ENCODE assay signal across 21 cellular contexts in the genomic region with DNA sequence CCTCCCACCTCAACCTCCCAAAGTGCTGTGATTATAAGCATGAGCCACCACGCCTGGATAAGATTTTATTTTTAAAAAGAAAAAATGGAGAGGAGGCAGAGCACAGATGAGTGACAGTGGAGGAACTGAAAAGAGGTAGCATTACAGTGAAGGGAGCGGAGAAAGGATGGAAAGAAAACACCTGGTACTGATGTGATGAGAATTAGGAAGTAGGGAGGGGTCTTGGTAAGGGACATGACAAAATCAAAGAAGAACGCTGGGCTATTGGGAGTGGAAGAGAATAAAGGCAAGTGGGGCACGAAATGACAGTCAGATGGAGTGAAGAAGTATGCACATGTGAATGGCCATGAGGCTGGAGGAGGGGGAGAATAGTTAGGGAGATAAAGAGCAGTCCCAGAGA. TPM values are rescaled to one million over a fixed set of nuclear protein-coding genes. Genes with fewer than 3 reads are reported as not detected.
"Had no signal": no experiment of that assay in that cellular context is flagged by ENCODE, and none has a peak within 500 bp of the region (broad histone marks: within the 10 kb centered on the region; RNA-seq: fewer than 3 reads in every experiment).

No MANE protein-coding gene starts in this region.

- H3K4me1 ChIP-seq: esophagus squamous epithelium, prostate gland, stomach had no signal

- H3K9me3 ChIP-seq: esophagus squamous epithelium, heart right ventricle, prostate gland, right atrium auricular region, stomach had no signal

- H3K27me3 ChIP-seq: right atrium auricular region had no signal

- DNase-seq: activated CD4-positive, alpha-beta T cell treated with anti-CD3 and anti-CD28 coated beads for 1 hour; activated effector memory CD4-positive, alpha-beta T cell treated with anti-CD3 and anti-CD28 coated beads, Interleukin-2, amount 50 U/mL, for 16 hours; activated T-cell treated with anti-CD3 and anti-CD28 coated beads, Interleukin-2, amount 50 U/mL, for 72 hours; amniotic stem cell; effector memory CD8-positive, alpha-beta T cell; esophagus squamous epithelium; heart right ventricle; kidney glomerular epithelial cell; mesenchymal stem cell; naive thymus-derived CD8-positive, alpha-beta T cell; stimulated activated CD4-positive, alpha-beta T cell treated with anti-CD3 and anti-CD28 coated beads, Interleukin-12 subunit alpha, Interleukin-12 subunit beta, amount 100 ng/mL, for 4 hours; stimulated activated CD4-positive, alpha-beta T cell treated with anti-CD3 and anti-CD28 coated beads, Interleukin-1b, Interleukin-23, amount 100 ng/mL, for 48 hours; stomach; T1000 had no signal

- H3K4me3 ChIP-seq: esophagus squamous epithelium, heart right ventricle, prostate gland, right atrium auricular region, stomach had no signal

- H3K27ac ChIP-seq: esophagus squamous epithelium, heart right ventricle, prostate gland, right atrium auricular region, stomach, VCaP had no signal

- ATAC-seq: activated naive CD4-positive, alpha-beta T cell treated with anti-CD3 and anti-CD28 coated beads, Interleukin-2, amount 50 U/mL, for 72 hours; activated T-cell treated with anti-CD3 and anti-CD28 coated beads, Interleukin-2, amount 50 U/mL, for 72 hours; effector memory CD8-positive, alpha-beta T cell; heart right ventricle; naive thymus-derived CD8-positive, alpha-beta T cell had no signal

- H3K36me3 ChIP-seq: esophagus squamous epithelium, heart right ventricle, prostate gland, right atrium auricular region, stomach had no signal

RNA-seq across cellular contexts. Expression of gene FCRLA, which starts 2.3 kb away (rescaled TPM):
- total RNA-seq: activated CD8-positive, alpha-beta memory T cell treated with anti-CD3 and anti-CD28 coated beads for 36 hours; activated naive CD4-positive, alpha-beta T cell treated with anti-CD3 and anti-CD28 coated beads, Interleukin-2, amount 50 U/mL, for 72 hours; chondrocyte; osteocyte; prostate gland had no signal

RNA-seq across cellular contexts. Expression of gene FCRLB, which starts 12.0 kb away (rescaled TPM):
- total RNA-seq: activated naive CD4-positive, alpha-beta T cell treated with anti-CD3 and anti-CD28 coated beads, Interleukin-2, amount 50 U/mL, for 72 hours had no signal

RNA-seq across cellular contexts. Expression of gene FCGR2B, which starts 46.4 kb away (rescaled TPM):
- total RNA-seq: activated CD8-positive, alpha-beta memory T cell treated with anti-CD3 and anti-CD28 coated beads for 36 hours; activated T-cell treated with anti-CD3 and anti-CD28 coated beads, Interleukin-2, amount 50 U/mL, for 72 hours; chondrocyte; osteocyte had no signal
